Comparison of ENCODE assay signal across 25 cellular contexts in genomic region chr18:13910986-13911385, GRCh38.
"Had no signal": no experiment of that assay in that cellular context is flagged by ENCODE, and none has a peak within 500 bp of the region (broad histone marks: within the 10 kb centered on the region; RNA-seq: fewer than 3 reads in every experiment).

No MANE protein-coding gene starts in this region.

- ATAC-seq: PC-3 had no signal

- DNase-seq: Karpas-422, KBM-7, MM.1S, MV-4-11, NCI-H1092, NCI-H1105, NCI-H1436 treated with DMSO at 0.1 percent for 48 hours, NCI-H1694 treated with DMSO at 0.1 percent for 48 hours, NCI-H187 treated with DMSO at 0.1 percent for 48 hours, NCI-H2029, NCI-H2081, NCI-H2171 treated with DMSO at 0.1 percent for 48 hours, NCI-H2227 treated with DMSO at 0.1 percent for 48 hours, NCI-H510A treated with DMSO at 0.1 percent for 48 hours, NCI-H524 treated with DMSO at 0.1 percent for 48 hours, NCI-H526 treated with DMSO at 0.1 percent for 48 hours, NCI-H774, PC-3, Peyer's patch, Right ventricle myocardium superior, RPMI8226, SHP77 treated with DMSO at 0.1 percent for 48 hours, SK-N-SH, SW 1271, T-helper 1 cell had no signal
